In the genomic region with DNA sequence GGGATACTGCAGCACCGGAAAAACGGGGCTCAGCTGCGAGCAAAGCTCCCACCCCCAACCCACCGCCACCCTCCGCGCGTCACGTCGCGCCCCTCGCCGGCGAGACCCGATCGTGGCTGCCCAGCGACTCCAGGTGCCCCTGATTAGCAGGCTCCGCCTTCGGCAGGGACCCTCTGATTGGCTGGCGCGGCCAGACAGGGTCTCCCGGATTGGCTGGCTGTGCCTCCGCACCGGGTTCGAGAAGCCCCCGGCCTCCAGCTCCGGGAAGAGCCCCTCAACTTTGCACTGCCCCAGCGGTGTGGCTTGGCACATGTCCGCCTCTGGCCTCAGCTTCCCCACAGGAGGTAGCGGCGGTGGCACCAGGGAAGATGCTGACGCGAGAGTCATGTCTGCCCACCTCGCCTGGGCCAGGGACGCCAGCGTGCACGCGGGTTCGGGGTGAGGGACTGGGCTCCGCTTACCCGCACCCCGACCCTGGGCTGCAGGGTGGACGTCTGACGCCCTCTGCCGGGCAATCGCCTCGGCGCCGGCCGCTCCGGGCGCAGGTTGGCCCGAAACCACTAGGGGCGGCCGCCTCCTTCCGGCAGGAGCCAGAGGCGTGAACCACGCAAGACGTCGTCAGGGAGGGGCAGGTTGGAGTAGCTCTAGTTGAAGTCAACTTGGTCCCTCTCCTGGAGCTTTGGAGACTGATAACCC, we compare ENCODE assay signal across 1 cellular context.
TF ChIP-seq lines count a peak whose summit lies in the region.

No MANE protein-coding gene starts in this region.

TF ChIP-seq in HepG2, 621 proteins besides CTCF, POLR2A, EP300 and RAD21 (continued from another document and continues in another):
- TF ChIP-seq ZBTB46 (CRISPR knock-in tag; IDR thresholded peaks at IDR 0.05; ENCODE audit: borderline replicate concordance) (peak; percentile 85; the same call in 1 of the 2 replicates), IRX3 (CRISPR knock-in tag; IDR thresholded peaks at IDR 0.05; ENCODE audit: borderline replicate concordance, low read depth) (peak; percentile 8; the same call in 1 of the 2 replicates), PBX2 (CRISPR knock-in tag; IDR thresholded peaks at IDR 0.05) (no peak), ZNF124 (CRISPR knock-in tag; IDR thresholded peaks at IDR 0.05) (peak; percentile 58; the same call in 1 of the 2 replicates), MED1 (CRISPR knock-in tag; IDR thresholded peaks at IDR 0.05) (peak; percentile 75), SRSF1 (optimal IDR thresholded peaks at IDR 0.05; ENCODE audit: low read depth, low read length) (peak; percentile 10), ZNF605 (CRISPR knock-in tag; IDR thresholded peaks at IDR 0.05) (peak; percentile 94), NPAS2 (CRISPR knock-in tag; IDR thresholded peaks at IDR 0.05; ENCODE audit: borderline replicate concordance) (no peak), XRCC5 (optimal IDR thresholded peaks at IDR 0.05; ENCODE audit: low read length) (peak; percentile 97), SP140L (CRISPR knock-in tag; IDR thresholded peaks at IDR 0.05; ENCODE audit: borderline replicate concordance) (no peak), NKX3-1 (CRISPR knock-in tag; IDR thresholded peaks at IDR 0.05) (peak; percentile 86), ARID5B (CRISPR knock-in tag; IDR thresholded peaks at IDR 0.05) (0 out of 2 replicates have a peak, but pooled peaks have one; percentile 41), GABPA (IDR thresholded peaks at IDR 0.05; ENCODE audit: low read depth, low read length) (no peak), GABPA (CRISPR knock-in tag; IDR thresholded peaks at IDR 0.05; ENCODE audit: low read depth) (peak; percentile 69), NAIF1 (CRISPR knock-in tag; IDR thresholded peaks at IDR 0.05; ENCODE audit: borderline replicate concordance) (no peak; the same call in 1 of the 2 replicates), NFE2L2 (IDR thresholded peaks at IDR 0.05; ENCODE audit: low read length) (no peak), MXI1 (IDR thresholded peaks at IDR 0.05; ENCODE audit: borderline replicate concordance, low read depth, low read length) (peak; percentile 77; the same call in 1 of the 3 replicates), ZNF263 (CRISPR knock-in tag; IDR thresholded peaks at IDR 0.05) (0 out of 2 replicates have a peak, but pooled peaks have one; percentile 48), ZBTB42 (CRISPR knock-in tag; IDR thresholded peaks at IDR 0.05) (peak; percentile 66; the same call in 1 of the 2 replicates), TOE1 (CRISPR knock-in tag; IDR thresholded peaks at IDR 0.05) (no peak), ZFP37 (CRISPR knock-in tag; IDR thresholded peaks at IDR 0.05; ENCODE audit: borderline replicate concordance) (peak; percentile 69; the same call in 1 of the 2 replicates), MIER2 (CRISPR knock-in tag; IDR thresholded peaks at IDR 0.05) (peak; percentile 36; the same call in 1 of the 2 replicates), PCBP1 (IDR thresholded peaks at IDR 0.05; ENCODE audit: borderline replicate concordance, low read depth, low read length) (0 out of 2 replicates have a peak, but pooled peaks have one; percentile 28)
- TF ChIP-seq, protein P1, sequence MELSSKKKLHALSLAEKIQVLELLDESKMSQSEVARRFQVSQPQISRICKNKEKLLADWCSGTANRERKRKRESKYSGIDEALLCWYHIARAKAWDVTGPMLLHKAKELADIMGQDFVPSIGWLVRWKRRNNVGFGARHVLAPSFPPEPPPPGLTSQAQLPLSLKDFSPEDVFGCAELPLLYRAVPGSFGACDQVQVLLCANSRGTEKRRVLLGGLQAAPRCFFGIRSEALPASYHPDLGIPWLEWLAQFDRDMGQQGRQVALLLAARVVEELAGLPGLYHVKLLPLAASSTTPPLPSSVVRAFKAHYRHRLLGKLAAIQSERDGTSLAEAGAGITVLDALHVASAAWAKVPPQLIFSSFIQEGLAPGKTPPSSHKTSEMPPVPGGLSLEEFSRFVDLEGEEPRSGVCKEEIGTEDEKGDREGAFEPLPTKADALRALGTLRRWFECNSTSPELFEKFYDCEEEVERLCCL (CRISPR knock-in tag; IDR thresholded peaks at IDR 0.05; ENCODE audit: borderline replicate concordance) = no peak
- TF ChIP-seq, protein P2, sequence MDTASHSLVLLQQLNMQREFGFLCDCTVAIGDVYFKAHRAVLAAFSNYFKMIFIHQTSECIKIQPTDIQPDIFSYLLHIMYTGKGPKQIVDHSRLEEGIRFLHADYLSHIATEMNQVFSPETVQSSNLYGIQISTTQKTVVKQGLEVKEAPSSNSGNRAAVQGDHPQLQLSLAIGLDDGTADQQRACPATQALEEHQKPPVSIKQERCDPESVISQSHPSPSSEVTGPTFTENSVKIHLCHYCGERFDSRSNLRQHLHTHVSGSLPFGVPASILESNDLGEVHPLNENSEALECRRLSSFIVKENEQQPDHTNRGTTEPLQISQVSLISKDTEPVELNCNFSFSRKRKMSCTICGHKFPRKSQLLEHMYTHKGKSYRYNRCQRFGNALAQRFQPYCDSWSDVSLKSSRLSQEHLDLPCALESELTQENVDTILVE (CRISPR knock-in tag; IDR thresholded peaks at IDR 0.05) = 0 out of 2 replicates have a peak, but pooled peaks have one; percentile 15
- TF ChIP-seq, protein P3, sequence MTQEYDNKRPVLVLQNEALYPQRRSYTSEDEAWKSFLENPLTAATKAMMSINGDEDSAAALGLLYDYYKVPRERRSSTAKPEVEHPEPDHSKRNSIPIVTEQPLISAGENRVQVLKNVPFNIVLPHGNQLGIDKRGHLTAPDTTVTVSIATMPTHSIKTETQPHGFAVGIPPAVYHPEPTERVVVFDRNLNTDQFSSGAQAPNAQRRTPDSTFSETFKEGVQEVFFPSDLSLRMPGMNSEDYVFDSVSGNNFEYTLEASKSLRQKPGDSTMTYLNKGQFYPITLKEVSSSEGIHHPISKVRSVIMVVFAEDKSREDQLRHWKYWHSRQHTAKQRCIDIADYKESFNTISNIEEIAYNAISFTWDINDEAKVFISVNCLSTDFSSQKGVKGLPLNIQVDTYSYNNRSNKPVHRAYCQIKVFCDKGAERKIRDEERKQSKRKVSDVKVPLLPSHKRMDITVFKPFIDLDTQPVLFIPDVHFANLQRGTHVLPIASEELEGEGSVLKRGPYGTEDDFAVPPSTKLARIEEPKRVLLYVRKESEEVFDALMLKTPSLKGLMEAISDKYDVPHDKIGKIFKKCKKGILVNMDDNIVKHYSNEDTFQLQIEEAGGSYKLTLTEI (CRISPR knock-in tag; conservative IDR thresholded peaks at IDR 0.05) = no peak
- TF ChIP-seq, protein P4, sequence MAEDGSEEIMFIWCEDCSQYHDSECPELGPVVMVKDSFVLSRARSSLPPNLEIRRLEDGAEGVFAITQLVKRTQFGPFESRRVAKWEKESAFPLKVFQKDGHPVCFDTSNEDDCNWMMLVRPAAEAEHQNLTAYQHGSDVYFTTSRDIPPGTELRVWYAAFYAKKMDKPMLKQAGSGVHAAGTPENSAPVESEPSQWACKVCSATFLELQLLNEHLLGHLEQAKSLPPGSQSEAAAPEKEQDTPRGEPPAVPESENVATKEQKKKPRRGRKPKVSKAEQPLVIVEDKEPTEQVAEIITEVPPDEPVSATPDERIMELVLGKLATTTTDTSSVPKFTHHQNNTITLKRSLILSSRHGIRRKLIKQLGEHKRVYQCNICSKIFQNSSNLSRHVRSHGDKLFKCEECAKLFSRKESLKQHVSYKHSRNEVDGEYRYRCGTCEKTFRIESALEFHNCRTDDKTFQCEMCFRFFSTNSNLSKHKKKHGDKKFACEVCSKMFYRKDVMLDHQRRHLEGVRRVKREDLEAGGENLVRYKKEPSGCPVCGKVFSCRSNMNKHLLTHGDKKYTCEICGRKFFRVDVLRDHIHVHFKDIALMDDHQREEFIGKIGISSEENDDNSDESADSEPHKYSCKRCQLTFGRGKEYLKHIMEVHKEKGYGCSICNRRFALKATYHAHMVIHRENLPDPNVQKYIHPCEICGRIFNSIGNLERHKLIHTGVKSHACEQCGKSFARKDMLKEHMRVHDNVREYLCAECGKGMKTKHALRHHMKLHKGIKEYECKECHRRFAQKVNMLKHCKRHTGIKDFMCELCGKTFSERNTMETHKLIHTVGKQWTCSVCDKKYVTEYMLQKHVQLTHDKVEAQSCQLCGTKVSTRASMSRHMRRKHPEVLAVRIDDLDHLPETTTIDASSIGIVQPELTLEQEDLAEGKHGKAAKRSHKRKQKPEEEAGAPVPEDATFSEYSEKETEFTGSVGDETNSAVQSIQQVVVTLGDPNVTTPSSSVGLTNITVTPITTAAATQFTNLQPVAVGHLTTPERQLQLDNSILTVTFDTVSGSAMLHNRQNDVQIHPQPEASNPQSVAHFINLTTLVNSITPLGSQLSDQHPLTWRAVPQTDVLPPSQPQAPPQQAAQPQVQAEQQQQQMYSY (CRISPR knock-in tag; IDR thresholded peaks at IDR 0.05) = peak; percentile 46; the same call in 1 of the 2 replicates
- TF ChIP-seq, protein P5, sequence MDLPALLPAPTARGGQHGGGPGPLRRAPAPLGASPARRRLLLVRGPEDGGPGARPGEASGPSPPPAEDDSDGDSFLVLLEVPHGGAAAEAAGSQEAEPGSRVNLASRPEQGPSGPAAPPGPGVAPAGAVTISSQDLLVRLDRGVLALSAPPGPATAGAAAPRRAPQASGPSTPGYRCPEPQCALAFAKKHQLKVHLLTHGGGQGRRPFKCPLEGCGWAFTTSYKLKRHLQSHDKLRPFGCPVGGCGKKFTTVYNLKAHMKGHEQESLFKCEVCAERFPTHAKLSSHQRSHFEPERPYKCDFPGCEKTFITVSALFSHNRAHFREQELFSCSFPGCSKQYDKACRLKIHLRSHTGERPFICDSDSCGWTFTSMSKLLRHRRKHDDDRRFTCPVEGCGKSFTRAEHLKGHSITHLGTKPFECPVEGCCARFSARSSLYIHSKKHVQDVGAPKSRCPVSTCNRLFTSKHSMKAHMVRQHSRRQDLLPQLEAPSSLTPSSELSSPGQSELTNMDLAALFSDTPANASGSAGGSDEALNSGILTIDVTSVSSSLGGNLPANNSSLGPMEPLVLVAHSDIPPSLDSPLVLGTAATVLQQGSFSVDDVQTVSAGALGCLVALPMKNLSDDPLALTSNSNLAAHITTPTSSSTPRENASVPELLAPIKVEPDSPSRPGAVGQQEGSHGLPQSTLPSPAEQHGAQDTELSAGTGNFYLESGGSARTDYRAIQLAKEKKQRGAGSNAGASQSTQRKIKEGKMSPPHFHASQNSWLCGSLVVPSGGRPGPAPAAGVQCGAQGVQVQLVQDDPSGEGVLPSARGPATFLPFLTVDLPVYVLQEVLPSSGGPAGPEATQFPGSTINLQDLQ (CRISPR knock-in tag; IDR thresholded peaks at IDR 0.05) = peak; percentile 49; the same call in 1 of the 2 replicates
